14 cellular contexts compared by ENCODE assay signal in the genomic region with DNA sequence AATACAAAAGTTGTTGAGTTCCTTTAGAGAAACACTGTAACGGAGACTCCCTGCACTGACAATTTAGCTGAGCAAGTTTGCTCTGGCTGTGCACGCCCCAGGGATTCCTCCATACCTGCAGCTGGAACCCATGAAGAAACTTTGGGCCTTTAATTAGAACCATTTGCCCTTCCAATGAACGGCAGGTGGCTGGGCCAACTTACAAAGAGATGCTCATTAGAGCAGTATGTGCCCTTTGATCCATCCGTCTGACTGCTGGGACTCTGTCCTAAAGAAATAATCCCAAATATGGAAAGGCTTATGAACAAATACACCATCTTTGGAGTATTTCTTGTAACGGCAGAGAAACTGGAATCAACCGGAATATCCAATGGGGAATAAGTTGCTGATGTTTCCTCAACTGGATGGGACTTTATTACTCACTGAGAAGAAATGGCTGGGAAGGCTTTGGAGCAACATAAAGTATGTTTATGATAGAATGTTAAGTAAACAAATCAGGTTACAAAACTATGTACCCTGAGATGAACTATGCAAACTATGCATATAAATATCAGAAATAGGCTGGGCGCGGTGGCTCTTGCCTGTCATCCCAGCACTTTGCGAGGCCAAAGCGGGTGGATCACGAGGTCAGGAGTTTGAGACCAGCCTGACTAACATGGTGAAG. TPM values are rescaled to one million over a fixed set of nuclear protein-coding genes. Genes with fewer than 3 reads are reported as not detected.
DNase-seq lines count a peak whose midpoint lies in the region; ATAC-seq and TF ChIP-seq lines count a peak whose summit lies in the region.
"Had no signal": no experiment of that assay in that cellular context is flagged by ENCODE, and none has a peak within 500 bp of the region (broad histone marks: within the 10 kb centered on the region; RNA-seq: fewer than 3 reads in every experiment).

No MANE protein-coding gene starts in this region.

- no peak overlapping the region for H3K4me3 ChIP-seq in GM23248
- H3K4me3 ChIP-seq in foreskin fibroblast (ENCODE audit: low read depth in 1 of 2, low read length in 2 of 2), result no peak overlapping the region
- H3K4me3 ChIP-seq: pancreas had no signal

- DNase-seq in GM23248 (peak; percentile 60), foreskin fibroblast (peak; percentile 95 to 97), stromal cell of bone marrow (ENCODE audit: low read depth) (peak; percentile 85), 8988T (no peak), NCI-H2227 (lab: John Stamatoyannopoulos, UW; ENCODE audit: unreplicated experiment) (no peak), omental fat pad (ENCODE audit: low spot score) (no peak)
- DNase-seq: activated CD8-positive, alpha-beta T cell treated with anti-CD3 and anti-CD28 coated beads, Interleukin-2, amount 10 ng/mL, durations not matched to agents 7 days and 5 days; activated naive CD4-positive, alpha-beta T cell treated with anti-CD3 and anti-CD28 coated beads, Interleukin-2, amount 10 ng/mL, durations not matched to agents 7 days and 5 days; DMS 273 treated with DMSO at 0.1 percent for 48 hours; NCI-H1436; pancreas had no signal

- no peak overlapping the region for H3K9ac ChIP-seq in GM23248

- H3K4me2 ChIP-seq in GM23248 (ENCODE audit: unreplicated experiment), result no peak overlapping the region

- no peaks in the 10 kb centered on the region for H3K27me3 ChIP-seq in GM23248 (replicated peaks; ENCODE audit: insufficient read depth)
- H3K27me3 ChIP-seq: pancreas had no signal

- ATAC-seq in SK-N-SH treated with all-trans-retinoic acid at 6 μM for 48 hours (peak; percentile 60), HG03565 (IDR thresholded peaks at IDR 0.05; ENCODE audit: unreplicated experiment) (no peak), omental fat pad (ENCODE audit: low FRiP score) (no peak)
- ATAC-seq: activated CD8-positive, alpha-beta T cell treated with anti-CD3 and anti-CD28 coated beads, Interleukin-2, amount 10 ng/mL, durations not matched to agents 7 days and 5 days; left lobe of liver; pancreas had no signal

- no peaks in the 10 kb centered on the region for H4K20me1 ChIP-seq in GM23248 (ENCODE audit: insufficient read depth)

- no peaks in the 10 kb centered on the region for H3K36me3 ChIP-seq in GM23248 (ENCODE audit: low read depth)
- H3K36me3 ChIP-seq: pancreas had no signal

- no peaks in the 10 kb centered on the region for H3K4me1 ChIP-seq in GM23248 (ENCODE audit: insufficient read depth)
- H3K4me1 ChIP-seq: pancreas had no signal

- WGBS in GM23248 (ENCODE audit: low coverage in 1 of 2, low lambda C conversion rate in 2 of 2, missing lambda C conversion rate in 2 of 2), 2 experiments, result 65 to 70% methylated on average over 11 of the region's 11 CpGs

- no peaks in the 10 kb centered on the region for H3K9me2 ChIP-seq in GM23248 (ENCODE audit: insufficient read depth)

- no peak overlapping the region for H2AFZ ChIP-seq in GM23248

- H3K27ac ChIP-seq in GM23248, result no peak overlapping the region
- H3K27ac ChIP-seq: pancreas had no signal

- in situ Hi-C loops in GM23248 (cut with MboI), result no loop called here

- TF ChIP-seq CTCF in foreskin fibroblast (IDR thresholded peaks at IDR 0.05; ENCODE audit: low read depth, low read length) (no peak), omental fat pad (IDR thresholded peaks at IDR 0.05) (no peak)

- H3F3A ChIP-seq in GM23248 (ENCODE audit: insufficient read depth), result 0 out of 2 replicates have a peak, but pooled peaks cover 16% of the 10 kb centered on the region

- no peaks in the 10 kb centered on the region for H3K9me3 ChIP-seq in GM23248 (ENCODE audit: low read depth)
- H3K9me3 ChIP-seq: pancreas had no signal

- no peaks in the 10 kb centered on the region for H3K79me2 ChIP-seq in GM23248 (ENCODE audit: insufficient read depth)

TF ChIP-seq in SK-N-SH treated with all-trans-retinoic acid at 6 μM for 48 hours, 23 proteins besides CTCF, POLR2A, EP300 and RAD21:
- TF ChIP-seq OSR1 (CRISPR knock-in tag; IDR thresholded peaks at IDR 0.05) (no peak), TOX (CRISPR knock-in tag; IDR thresholded peaks at IDR 0.05; ENCODE audit: borderline replicate concordance) (no peak)

RNA-seq across cellular contexts. Expression of a gene that starts 24.4 kb away (rescaled TPM):
- 107 and 137 TPM in 2 replicates for total RNA-seq in GM23248 (2014; rRNA removed; shearing (Covaris generic))
- polyA plus RNA-seq in GM23248 (2016; fragmentation: Nextera tagmentation; extraction: Ambion mirVana), result 304 and 335 TPM in 2 replicates
- 100 to 1,000 TPM; 131 to 349 (median 293) TPM for total RNA-seq in omental fat pad
- total RNA-seq: activated CD8-positive, alpha-beta T cell treated with anti-CD3 and anti-CD28 coated beads, Interleukin-2, amount 10 ng/mL, durations not matched to agents 7 days and 5 days had no signal

Comparison
In these comparisons a context has a peak if more than half of its experiments do, and no peak if none do; other contexts are left out.
1. DNase-seq: peak in GM23248 (single experiment), foreskin fibroblast (2 of 2) and stromal cell of bone marrow (single experiment); none in 8988T (single experiment), NCI-H2227 (single experiment) and omental fat pad (single experiment).